ENCODE assay signal across 8 cellular contexts in genomic region chr16:1989826-1990335, GRCh38. TPM values are rescaled to one million over a fixed set of nuclear protein-coding genes. Genes with fewer than 3 reads are reported as not detected.
DNase-seq lines count a peak whose midpoint lies in the region; ATAC-seq and TF ChIP-seq lines count a peak whose summit lies in the region.

SYNGR3 (plus strand) TSS chr16:1989970; CDS start chr16:1990103, 133 bp downstream.

- H3K4me2 ChIP-seq in OCI-LY7 (ENCODE audit: low read length): peak within 1 kb of the TSS; percentile 80

- intact Hi-C loops in OCI-LY7 (cut with micrococcal nuclease; ENCODE audit: unreplicated experiment): no loop called here

- no peaks in the 10 kb centered on the region for H3K79me2 ChIP-seq in OCI-LY7 (ENCODE audit: insufficient read depth, low read depth, low read length)

- BruUV-seq in OCI-LY7 (replicated peaks; lab: Mats Ljungman, UMichigan): no TSS peak

- peak within 1 kb of the TSS; percentile 50 for H3K27ac ChIP-seq in OCI-LY7 (ENCODE audit: low read depth, low read length, poor library complexity, severe bottlenecking)
- peak within 1 kb of the TSS in 4 of 21 experiments; percentile 3 to 67 (median 38) for H3K27ac ChIP-seq in skin epidermis

- ATAC-seq in GM21723 (IDR thresholded peaks at IDR 0.05; ENCODE audit: unreplicated experiment) (no peak), HG02970 (IDR thresholded peaks at IDR 0.05; ENCODE audit: low FRiP score, unreplicated experiment) (no peak), GM21423 (IDR thresholded peaks at IDR 0.05; ENCODE audit: unreplicated experiment) (no peak)

- H3K4me3 ChIP-seq in OCI-LY7 (ENCODE audit: low read depth, low read length, poor library complexity, severe bottlenecking) (peak within 1 kb of the TSS; percentile 68), epithelial cell of proximal tubule (ENCODE audit: low read depth, low read length) (peak within 1 kb of the TSS; percentile 40), skin epidermis (peak within 1 kb of the TSS; percentile 14 to 30 (median 17))

- DNase-seq in DMS 273 (lab: John Stamatoyannopoulos, UW; ENCODE audit: unreplicated experiment) (peak; percentile 67), DMS 273 treated with DMSO at 0.1 percent for 48 hours (lab: John Stamatoyannopoulos, UW) (no peak), OCI-LY7 (ENCODE audit: low spot score) (peak; percentile 24), epithelial cell of proximal tubule (ENCODE audit: low read depth) (no peak)

- POLR2A ChIA-PET in OCI-LY7 (lab: Charles Lee): interaction anchor here (1.9 kb wide), 1 partner anchor 25 kb away, joined by 5 read pairs; the partner anchor contains the start of gene RPS2

- H3K4me1 ChIP-seq in OCI-LY7 (ENCODE audit: insufficient read depth, low read length, poor library complexity, severe bottlenecking): peaks cover 43% of the 10 kb centered on the region

- H4K20me1 ChIP-seq in OCI-LY7 (ENCODE audit: insufficient read depth, low read length): no peaks in the 10 kb centered on the region

- CTCF ChIA-PET in OCI-LY7 (lab: Charles Lee; ENCODE audit: unreplicated experiment): no interaction called here

- peak within 1 kb of the TSS; percentile 22; the same call in 1 of the 2 replicates for H2AFZ ChIP-seq in OCI-LY7 (ENCODE audit: low read length)

- H3K9me2 ChIP-seq in OCI-LY7 (ENCODE audit: insufficient read depth, low read length): no peaks in the 10 kb centered on the region

- peaks cover 12% of the 10 kb centered on the region; the same call in 1 of the 2 replicates for H3K36me3 ChIP-seq in OCI-LY7 (ENCODE audit: insufficient read depth, low read length)

- H3K9me3 ChIP-seq in OCI-LY7 (ENCODE audit: low read length): no peaks in the 10 kb centered on the region

- TF ChIP-seq CTCF in OCI-LY7 (conservative IDR thresholded peaks at IDR 0.05; ENCODE audit: low read length) (no peak), epithelial cell of proximal tubule (conservative IDR thresholded peaks at IDR 0.05; ENCODE audit: low read depth, low read length) (no peak)

RNA-seq across cellular contexts. Expression of gene SYNGR3, which starts in this region (rescaled TPM):
- total RNA-seq in OCI-LY7 (2014; rRNA removed; shearing (Covaris generic)): 9.0 and 11.1 TPM in 2 replicates
- total RNA-seq in OCI-LY7 (2022): 10.3 and 12.0 TPM in 2 replicates
- 8.5 and 22.0 TPM in 2 replicates for total RNA-seq in epithelial cell of proximal tubule

Comparison
In these comparisons a context has a peak if more than half of its experiments do, and no peak if none do; other contexts are left out.
1. DNase-seq: peak in DMS 273 (single experiment) and OCI-LY7 (single experiment); none in DMS 273 treated with DMSO at 0.1 percent for 48 hours (single experiment) and epithelial cell of proximal tubule (single experiment).
2. H3K4me3 ChIP-seq: peak in every context shown above with its lines; median percentile 68 in OCI-LY7; 40 in epithelial cell of proximal tubule; 17 in skin epidermis.